ENCODE assay signal across 13 cellular contexts in the genomic region with DNA sequence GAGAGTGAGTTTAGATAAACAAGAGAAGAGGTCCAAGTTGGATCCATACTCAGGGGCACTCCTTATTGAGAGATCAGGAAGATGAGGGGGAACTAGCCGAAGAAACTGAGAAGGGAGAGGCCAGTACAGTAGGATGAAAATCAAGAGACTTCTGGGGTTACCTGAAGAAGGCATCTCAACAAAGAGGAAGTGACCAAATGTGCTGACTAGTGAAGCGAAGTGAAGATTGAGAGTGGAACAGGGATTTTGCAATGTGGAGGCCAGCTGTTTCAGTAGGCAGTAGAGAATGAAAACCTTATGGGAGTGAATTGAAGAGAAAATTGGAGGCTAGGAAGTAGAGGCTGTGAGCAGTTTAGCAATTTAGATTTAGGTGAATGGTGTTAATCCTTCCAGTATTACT.
"Had no signal": no experiment of that assay in that cellular context is flagged by ENCODE, and none has a peak within 500 bp of the region (broad histone marks: within the 10 kb centered on the region; RNA-seq: fewer than 3 reads in every experiment).

No MANE protein-coding gene starts in this region.

- H3K27ac Mint-ChIP-seq: activated CD8-positive, alpha-beta memory T cell treated with anti-CD3 and anti-CD28 coated beads, Interleukin-2, amount 10 ng/mL, durations not matched to agents 7 days and 5 days; activated naive CD8-positive, alpha-beta T cell treated with anti-CD3 and anti-CD28 coated beads, Interleukin-2, amount 50 U/mL, for 24 hours; neural progenitor cell had no signal

- H3K4me1 Mint-ChIP-seq: activated CD8-positive, alpha-beta memory T cell treated with anti-CD3 and anti-CD28 coated beads, Interleukin-2, amount 10 ng/mL, durations not matched to agents 7 days and 5 days; activated naive CD8-positive, alpha-beta T cell treated with anti-CD3 and anti-CD28 coated beads, Interleukin-2, amount 50 U/mL, for 24 hours; neural progenitor cell had no signal

- H3K27ac ChIP-seq: neural progenitor cell, ovary had no signal

- ATAC-seq: activated CD8-positive, alpha-beta memory T cell treated with anti-CD3 and anti-CD28 coated beads, Interleukin-2, amount 10 ng/mL, durations not matched to agents 7 days and 5 days; activated naive CD8-positive, alpha-beta T cell treated with anti-CD3 and anti-CD28 coated beads, Interleukin-2, amount 50 U/mL, for 24 hours; activated T-cell treated with anti-CD3 and anti-CD28 coated beads, Interleukin-2, amount 50 U/mL, for 4 hours had no signal

- H3K9me3 ChIP-seq: ovary had no signal

- H3K27me3 Mint-ChIP-seq: activated CD8-positive, alpha-beta memory T cell treated with anti-CD3 and anti-CD28 coated beads, Interleukin-2, amount 10 ng/mL, durations not matched to agents 7 days and 5 days; activated naive CD8-positive, alpha-beta T cell treated with anti-CD3 and anti-CD28 coated beads, Interleukin-2, amount 50 U/mL, for 24 hours had no signal

- H3K27me3 ChIP-seq: neural progenitor cell, ovary had no signal

- H3K9ac ChIP-seq: neural progenitor cell had no signal

- H3K9me3 Mint-ChIP-seq: activated naive CD8-positive, alpha-beta T cell treated with anti-CD3 and anti-CD28 coated beads, Interleukin-2, amount 50 U/mL, for 24 hours; activated T-cell treated with anti-CD3 and anti-CD28 coated beads, Interleukin-2, amount 50 U/mL, for 4 hours; neural progenitor cell had no signal

- H3K4me3 Mint-ChIP-seq: activated CD8-positive, alpha-beta memory T cell treated with anti-CD3 and anti-CD28 coated beads, Interleukin-2, amount 10 ng/mL, durations not matched to agents 7 days and 5 days; activated naive CD8-positive, alpha-beta T cell treated with anti-CD3 and anti-CD28 coated beads, Interleukin-2, amount 50 U/mL, for 24 hours; activated T-cell treated with anti-CD3 and anti-CD28 coated beads, Interleukin-2, amount 50 U/mL, for 4 hours; neural progenitor cell had no signal

- DNase-seq: activated CD4-positive, alpha-beta T cell treated with anti-CD3 and anti-CD28 coated beads, Interleukin-2, amount 50 U/mL, for 1 hour; activated CD4-positive, CD25-positive, alpha-beta regulatory T cell; activated CD8-positive, alpha-beta memory T cell treated with anti-CD3 and anti-CD28 coated beads, Interleukin-2, amount 10 ng/mL, durations not matched to agents 7 days and 5 days; activated gamma-delta T cell; activated naive CD8-positive, alpha-beta T cell treated with anti-CD3 and anti-CD28 coated beads, Interleukin-2, amount 50 U/mL, for 24 hours; activated T-cell treated with anti-CD3 and anti-CD28 coated beads, Interleukin-2, amount 50 U/mL, for 4 hours; kidney; mesendoderm; ovary; stimulated activated CD4-positive, alpha-beta T cell treated with anti-CD3 and anti-CD28 coated beads, Interleukin-12 subunit alpha, Interleukin-12 subunit beta, amount 100 ng/mL, for 4 hours; stimulated activated naive CD4-positive, alpha-beta T cell treated with Interleukin-2 at 50 U/mL for 16 hours; T-helper 2 cell had no signal

- H3K36me3 ChIP-seq: ovary had no signal

- H2AFZ ChIP-seq: neural progenitor cell had no signal

- H3K4me3 ChIP-seq: neural progenitor cell, ovary had no signal

- H3K4me2 ChIP-seq: neural progenitor cell had no signal

- H3K4me1 ChIP-seq: neural progenitor cell had no signal
